15 cellular contexts compared by ENCODE assay signal in the genomic region with DNA sequence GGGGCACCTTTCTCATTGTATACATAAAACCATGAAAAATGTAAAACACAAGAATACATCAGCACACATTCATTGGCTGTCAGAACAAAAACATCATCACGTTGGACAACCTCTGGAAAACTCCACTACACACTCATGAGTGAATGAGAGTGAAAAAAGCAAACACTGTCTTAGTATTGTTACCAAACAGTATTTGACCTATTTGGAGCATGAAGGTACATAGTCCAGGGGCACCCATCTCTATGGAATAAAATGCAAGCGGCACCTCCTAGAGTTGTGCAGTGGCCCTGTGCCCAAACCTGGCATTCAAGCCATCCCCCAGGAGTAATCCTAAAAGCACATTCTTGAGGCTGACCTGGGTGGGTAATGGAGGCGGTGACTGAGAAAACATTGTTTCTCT.
DNase-seq lines count a peak whose midpoint lies in the region; ATAC-seq, FAIRE-seq and TF ChIP-seq lines count a peak whose summit lies in the region.
"Had no signal": no experiment of that assay in that cellular context is flagged by ENCODE, and none has a peak within 500 bp of the region (broad histone marks: within the 10 kb centered on the region; RNA-seq: fewer than 3 reads in every experiment).

No MANE protein-coding gene starts in this region.

- BruUV-seq in HepG2 (replicated peaks; lab: Mats Ljungman, UMichigan) = no TSS peak
- BruUV-seq in PC-9 (replicated peaks; lab: Mats Ljungman, UMichigan) = no TSS peak

- H4K20me1 ChIP-seq in HepG2 (ENCODE audit: insufficient read depth, low read length) (no peaks in the 10 kb centered on the region), PC-9 (ENCODE audit: insufficient read depth) (no peaks in the 10 kb centered on the region)

- no peak overlapping the region for H2AFZ ChIP-seq in HepG2 (ENCODE audit: low read length)
- peak overlapping the region; percentile 60 for H2AFZ ChIP-seq in neuron (ENCODE audit: low read depth, low read length)
- no peak overlapping the region for H2AFZ ChIP-seq in PC-9

- TF ChIP-seq EP300 in HepG2 (IDR thresholded peaks at IDR 0.05; ENCODE audit: low read depth in 2 of 2, low read length in 2 of 2) = no peak
- TF ChIP-seq EP300 in HepG2 (CRISPR knock-in tag; IDR thresholded peaks at IDR 0.05; ENCODE audit: borderline replicate concordance) = no peak

- H3K79me2 ChIP-seq in HepG2 (ENCODE audit: insufficient read depth, low read length) (no peaks in the 10 kb centered on the region), PC-9 (ENCODE audit: low read depth) (no peaks in the 10 kb centered on the region)

- H3K27me3 ChIP-seq in ectodermal cell (ENCODE audit: control insufficient read depth, insufficient read depth, low read length, poor library complexity, severe bottlenecking) (no peaks in the 10 kb centered on the region), HepG2 (ENCODE audit: control insufficient read depth in 1 of 2, insufficient read depth in 2 of 2, low read length in 2 of 2) (no peaks in the 10 kb centered on the region), neuron (ENCODE audit: insufficient read depth, low read length) (no peaks in the 10 kb centered on the region), PC-9 (ENCODE audit: insufficient read depth, low read depth) (no peaks in the 10 kb centered on the region)

- no peaks in the 10 kb centered on the region for H3F3A ChIP-seq in PC-9 (ENCODE audit: insufficient read depth, low read depth)

- H3K9me3 ChIP-seq in ectodermal cell (ENCODE audit: control insufficient read depth, low read length) (no peaks in the 10 kb centered on the region), HepG2 (ENCODE audit: low read length) (no peaks in the 10 kb centered on the region), neuron (ENCODE audit: low read length) (peaks cover 4% of the 10 kb centered on the region), PC-9 (ENCODE audit: insufficient read depth, low read depth) (no peaks in the 10 kb centered on the region)
- H3K9me3 ChIP-seq: Caco-2 had no signal

- H3K4me1 ChIP-seq in ectodermal cell (ENCODE audit: control insufficient read depth, insufficient read depth, low read length) (peaks cover 8% of the 10 kb centered on the region), HepG2 (ENCODE audit: insufficient read depth, low read length) (peaks cover 13% of the 10 kb centered on the region), neuron (ENCODE audit: insufficient read depth, low read length) (peaks cover 14% of the 10 kb centered on the region), PC-9 (replicated peaks; ENCODE audit: insufficient read depth) (no peaks in the 10 kb centered on the region)
- H3K4me1 ChIP-seq: Caco-2 had no signal

- POLR2A ChIA-PET in HepG2 (lab: Yijun Ruan, JAX) = no interaction called here
- POLR2A ChIA-PET in PC-9 (lab: Charles Lee; ENCODE audit: unreplicated experiment) = no interaction called here

- H3K36me3 ChIP-seq in ectodermal cell (ENCODE audit: control insufficient read depth, insufficient read depth, low read length) (no peaks in the 10 kb centered on the region), HepG2 (replicated peaks in 1 of 2; ENCODE audit: control insufficient read depth in 1 of 2, insufficient read depth in 2 of 2, low read length in 2 of 2) (no peaks in the 10 kb centered on the region), neuron (ENCODE audit: insufficient read depth, low read length) (no peaks in the 10 kb centered on the region), PC-9 (ENCODE audit: low read depth) (no peaks in the 10 kb centered on the region)

- CTCF ChIA-PET in HepG2 (lab: Yijun Ruan, JAX; ENCODE audit: low intra/inter-chr PET ratio, low total read pairs) = no interaction called here
- CTCF ChIA-PET in PC-9 (lab: Charles Lee) = no interaction called here

- TF ChIP-seq CTCF in HepG2 (CRISPR knock-in tag; IDR thresholded peaks at IDR 0.05) (no peak), PC-9 (conservative IDR thresholded peaks at IDR 0.05) (no peak)

- ATAC-seq in HepG2 = peak; percentile 90

- intact Hi-C loops in HepG2 (cut with micrococcal nuclease; ENCODE audit: unreplicated experiment) = no loop called here
- intact Hi-C loops in PC-9 (cut with micrococcal nuclease; ENCODE audit: unreplicated experiment) = no loop called here

- H3K4me3 ChIP-seq in ectodermal cell (ENCODE audit: insufficient read depth, low read depth, low read length) = no peak overlapping the region
- H3K4me3 ChIP-seq in HepG2 (replicated peaks in 1 of 3; ENCODE audit: insufficient read depth in 1 of 3, low read depth in 2 of 3, low read length in 3 of 3) = no peak overlapping the region
- H3K4me3 ChIP-seq in neuron (ENCODE audit: low read length) = no peak overlapping the region
- no peak overlapping the region for H3K4me3 ChIP-seq in PC-9

- no peak for TF ChIP-seq RAD21 in HepG2 (CRISPR knock-in tag; IDR thresholded peaks at IDR 0.05)

- FAIRE-seq in HepG2 (lab: Jason Lieb, UNC) = no peak
- FAIRE-seq: D721Med, G401.6, GM12891, GM19239, H54 had no signal

- in situ Hi-C loops in HepG2 (cut with HindIII; ENCODE audit: extremely low pct_ligation_motif_present, low pct_unique_long_range_greater_than_20kb) (no loop called here), KBM-7 (cut with MboI; ENCODE audit: low pct_unique_long_range_greater_than_20kb, low sequenced_read_pairs) (loop anchor here (25.0 kb wide), 1 partner anchor 405 kb away; no protein-coding TSS in a partner anchor)

- H3K9ac ChIP-seq in HepG2 (ENCODE audit: insufficient read depth, low read depth, low read length) = no peak overlapping the region

- no peak for TF ChIP-seq POLR2A in HepG2 (IDR thresholded peaks at IDR 0.05; ENCODE audit: insufficient read depth in 1 of 2, low read depth in 2 of 2, low read length in 2 of 2)

- H3K4me2 ChIP-seq in HepG2 (ENCODE audit: low read depth, low read length) = no peak overlapping the region; the same call in 1 of the 2 replicates
- no peak overlapping the region for H3K4me2 ChIP-seq in PC-9

- 87 to 98% methylated on average over 3 of the region's 3 CpGs for WGBS in ectodermal cell, 2 experiments
- 7% methylated on average over 2 of the region's 3 CpGs for WGBS in HepG2 (ENCODE audit: low lambda C conversion rate)

- DNase-seq in HepG2 (ENCODE audit: low spot score) (no peak), PC-9 (no peak), KBM-7 (no peak), AML-193 (lab: John Stamatoyannopoulos, UW) (no peak)
- DNase-seq: Caco-2; CD4-positive, alpha-beta T cell; HCEC 1CT had no signal

- H3K9me2 ChIP-seq in PC-9 (ENCODE audit: insufficient read depth) = no peaks in the 10 kb centered on the region

- H3K27ac ChIP-seq in ectodermal cell (ENCODE audit: insufficient read depth, low read depth, low read length, poor library complexity, severe bottlenecking) = peak overlapping the region; percentile 44
- no peak overlapping the region for H3K27ac ChIP-seq in HepG2 (ENCODE audit: extremely low read length, insufficient read depth, low read length)
- no peak overlapping the region for H3K27ac ChIP-seq in PC-9
- H3K27ac ChIP-seq: C4-2B had no signal

TF ChIP-seq in HepG2, 621 proteins besides CTCF, POLR2A, EP300 and RAD21:
- no peak for TF ChIP-seq SOX13 (IDR thresholded peaks at IDR 0.05)
- TF ChIP-seq SOX13 (CRISPR knock-in tag; conservative IDR thresholded peaks at IDR 0.05 in 1 of 2, IDR thresholded peaks at IDR 0.05 in 1 of 2) = 0 out of 4 replicates have a peak, but pooled peaks of 1 of the 2 experiments have one; percentile 17
- no peak for TF ChIP-seq ARID5B (CRISPR knock-in tag; IDR thresholded peaks at IDR 0.05)
- TF ChIP-seq MED1 (CRISPR knock-in tag; IDR thresholded peaks at IDR 0.05) = no peak
- TF ChIP-seq HNF4A (CRISPR knock-in tag; IDR thresholded peaks at IDR 0.05) = peak; percentile 34; the same call in 1 of the 2 replicates
